ENCODE assay signal across 24 cellular contexts in the genomic region with DNA sequence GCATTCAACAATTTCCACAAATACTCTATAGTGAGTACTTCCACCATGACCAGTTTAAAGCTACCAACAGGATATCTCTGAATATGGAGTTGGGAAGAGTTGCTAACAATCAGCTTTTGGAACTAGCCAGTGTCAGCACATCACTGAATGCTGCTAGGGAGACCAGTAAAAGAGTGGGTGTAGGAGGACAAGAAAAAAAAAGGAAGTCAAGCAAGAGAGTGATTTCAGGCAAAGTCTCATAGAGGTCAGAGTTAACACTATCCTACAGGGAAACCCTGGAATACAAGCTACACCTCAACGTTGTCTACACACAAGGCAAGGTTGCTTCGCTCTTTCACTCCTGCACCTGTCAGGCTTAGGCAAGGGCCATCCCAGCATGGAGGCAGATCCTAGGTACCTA. TPM values are rescaled to one million over a fixed set of nuclear protein-coding genes. Genes with fewer than 3 reads are reported as not detected.
"Had no signal": no experiment of that assay in that cellular context is flagged by ENCODE, and none has a peak within 500 bp of the region (broad histone marks: within the 10 kb centered on the region; RNA-seq: fewer than 3 reads in every experiment).

No MANE protein-coding gene starts in this region.

- H3K27ac ChIP-seq: adrenal gland, breast epithelium, coronary artery, heart left ventricle, pancreas, psoas muscle, right atrium auricular region, spleen, thyroid gland had no signal

- H3K27me3 Mint-ChIP-seq: activated CD4-positive, alpha-beta memory T cell treated with anti-CD3 and anti-CD28 coated beads for 36 hours had no signal

- H3K27me3 ChIP-seq: adrenal gland, breast epithelium, pancreas, right atrium auricular region, thyroid gland had no signal

- H3K4me1 Mint-ChIP-seq: activated T-helper 17 cell treated with anti-CD3 and anti-CD28 coated beads, Interleukin-2, amount 50 U/mL, for 72 hours; memory B cell; nephron progenitor cell had no signal

- H3K27ac Mint-ChIP-seq: activated CD4-positive, alpha-beta memory T cell treated with anti-CD3 and anti-CD28 coated beads for 36 hours; activated naive CD8-positive, alpha-beta T cell; activated T-helper 17 cell treated with anti-CD3 and anti-CD28 coated beads, Interleukin-2, amount 50 U/mL, for 72 hours; memory B cell; nephron progenitor cell; stimulated activated naive CD8-positive, alpha-beta T cell treated with anti-CD3 and anti-CD28 coated beads, Interleukin-15, Interleukin-2, amounts not matched to agents 100 ng/mL and 50 ng/mL, for 24 hours; T-helper 1 cell treated with Interleukin-12 subunit alpha and Interleukin-12 subunit beta and Interleukin-4 antibody, amounts not matched to agents 30 μg/mL and 1 μg/mL, for 36 hours had no signal

- H3K4me3 ChIP-seq: adrenal gland, breast epithelium, coronary artery, heart left ventricle, pancreas, psoas muscle, right atrium auricular region, spleen, thyroid gland had no signal

- H3K9me3 Mint-ChIP-seq: activated CD4-positive, alpha-beta memory T cell treated with anti-CD3 and anti-CD28 coated beads for 36 hours; activated T-helper 17 cell treated with anti-CD3 and anti-CD28 coated beads, Interleukin-2, amount 50 U/mL, for 72 hours; memory B cell; nephron progenitor cell; stimulated activated naive CD8-positive, alpha-beta T cell treated with anti-CD3 and anti-CD28 coated beads, Interleukin-15, Interleukin-2, amounts not matched to agents 100 ng/mL and 50 ng/mL, for 24 hours; T-helper 1 cell treated with Interleukin-12 subunit alpha and Interleukin-12 subunit beta and Interleukin-4 antibody, amounts not matched to agents 30 μg/mL and 1 μg/mL, for 36 hours had no signal

- FAIRE-seq: keratinocyte, pancreas had no signal

- H3K36me3 Mint-ChIP-seq: activated CD4-positive, alpha-beta memory T cell treated with anti-CD3 and anti-CD28 coated beads for 36 hours; activated naive CD8-positive, alpha-beta T cell; memory B cell had no signal

- H3K36me3 ChIP-seq: adrenal gland, breast epithelium, heart left ventricle, pancreas, right atrium auricular region, spleen, thyroid gland had no signal

- H3K4me1 ChIP-seq: adrenal gland, breast epithelium, heart left ventricle, pancreas, psoas muscle, right atrium auricular region, spleen, thyroid gland had no signal

- ATAC-seq: activated T-helper 17 cell treated with anti-CD3 and anti-CD28 coated beads, Interleukin-2, amount 50 U/mL, for 72 hours; left colon; psoas muscle had no signal

- H3K4me3 Mint-ChIP-seq: activated CD4-positive, alpha-beta memory T cell treated with anti-CD3 and anti-CD28 coated beads for 36 hours; activated naive CD8-positive, alpha-beta T cell; activated T-helper 17 cell treated with anti-CD3 and anti-CD28 coated beads, Interleukin-2, amount 50 U/mL, for 72 hours; memory B cell; nephron progenitor cell; stimulated activated naive CD8-positive, alpha-beta T cell treated with anti-CD3 and anti-CD28 coated beads, Interleukin-15, Interleukin-2, amounts not matched to agents 100 ng/mL and 50 ng/mL, for 24 hours; T-helper 1 cell treated with Interleukin-12 subunit alpha and Interleukin-12 subunit beta and Interleukin-4 antibody, amounts not matched to agents 30 μg/mL and 1 μg/mL, for 36 hours had no signal

- H3K9me3 ChIP-seq: adrenal gland, breast epithelium, heart left ventricle, pancreas, psoas muscle, right atrium auricular region, spleen, thyroid gland had no signal

- DNase-seq: activated CD4-positive, alpha-beta memory T cell treated with anti-CD3 and anti-CD28 coated beads for 36 hours; activated CD4-positive, alpha-beta T cell treated with anti-CD3 and anti-CD28 coated beads for 48 hours; activated naive CD4-positive, alpha-beta T cell; activated T-cell treated with anti-CD3 and anti-CD28 coated beads, Interleukin-2, amount 50 U/mL, for 1 hour; heart left ventricle; left colon; nephron progenitor cell; pancreas; psoas muscle; spleen; stimulated activated CD4-positive, alpha-beta T cell treated with anti-CD3 and anti-CD28 coated beads, Interleukin-4, amount 100 ng/mL, for 1 hour; thyroid gland had no signal

RNA-seq across cellular contexts. Expression of gene NLRP10, which starts 46.1 kb away (rescaled TPM):
- total RNA-seq: activated CD4-positive, alpha-beta memory T cell treated with anti-CD3 and anti-CD28 coated beads for 36 hours; activated T-helper 17 cell treated with anti-CD3 and anti-CD28 coated beads, Interleukin-2, amount 50 U/mL, for 72 hours; adrenal gland; breast epithelium; epithelial cell of proximal tubule; heart left ventricle; left colon; pancreas; psoas muscle; right atrium auricular region; spleen; thyroid gland; urinary bladder had no signal
- polyA plus RNA-seq: adrenal gland, heart left ventricle, psoas muscle, spleen, urinary bladder had no signal
